8 cellular contexts compared by ENCODE assay signal in the genomic region with DNA sequence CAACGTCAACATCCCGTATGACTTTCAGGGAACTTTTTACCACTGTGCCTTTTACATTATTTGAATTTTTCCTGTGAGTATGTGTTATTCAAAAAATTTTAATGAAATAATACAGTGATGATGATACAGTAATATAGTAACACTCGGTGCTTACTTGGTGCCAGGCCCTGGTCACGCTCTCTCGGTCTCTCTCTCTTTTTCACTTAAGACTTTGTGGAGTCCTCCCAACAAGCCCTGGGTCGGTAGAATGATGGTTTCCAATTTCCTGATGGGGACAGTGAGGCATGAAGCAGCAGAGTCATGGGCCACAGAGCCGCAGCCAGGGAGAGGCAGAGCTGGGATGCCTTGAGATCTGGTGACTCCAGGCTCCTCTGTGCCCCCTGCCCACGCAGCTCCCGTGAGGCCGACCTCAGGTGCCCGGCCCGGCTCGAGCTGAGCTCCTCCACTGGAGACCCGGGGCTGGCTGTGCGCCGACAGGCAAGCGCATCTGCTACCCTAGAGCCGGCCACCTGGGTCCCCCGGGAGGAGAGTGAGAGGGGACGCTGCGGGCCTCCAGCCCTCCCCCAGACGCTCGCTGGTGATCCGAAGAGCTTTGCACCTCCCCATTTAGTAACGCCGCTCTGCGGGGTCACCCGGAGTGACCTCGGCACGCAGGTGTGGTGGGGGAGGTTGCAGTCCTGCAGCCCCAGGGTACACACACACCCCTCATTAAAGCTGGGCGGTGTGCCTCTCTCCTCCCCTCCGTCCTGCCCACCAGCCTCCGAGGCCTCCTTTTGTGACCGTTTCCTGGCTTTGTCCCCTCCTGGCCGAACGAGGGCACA. TPM values are rescaled to one million over a fixed set of nuclear protein-coding genes. Genes with fewer than 3 reads are reported as not detected.
DNase-seq lines count a peak whose midpoint lies in the region; ATAC-seq, FAIRE-seq and TF ChIP-seq lines count a peak whose summit lies in the region.

No MANE protein-coding gene starts in this region.

- peaks cover 41% of the 10 kb centered on the region for H3K4me1 ChIP-seq in mesenchymal stem cell (ENCODE audit: control insufficient read depth, insufficient read depth, low read depth, low read length)

- no peaks in the 10 kb centered on the region for H3K36me3 ChIP-seq in mesenchymal stem cell (ENCODE audit: control insufficient read depth in 1 of 2, insufficient read depth in 2 of 2, low read depth in 1 of 2, low read length in 2 of 2)

- H2BK12ac ChIP-seq in mesenchymal stem cell (ENCODE audit: low read length in 2 of 2) = peak overlapping the region in 1 of 2 experiments; percentile 3

- TF ChIP-seq EP300 in Ishikawa (IDR thresholded peaks at IDR 0.05; ENCODE audit: borderline replicate concordance) = no peak

- in situ Hi-C loops in KBM-7 (cut with MboI; ENCODE audit: low pct_unique_long_range_greater_than_20kb, low sequenced_read_pairs) = no loop called here

- H4K91ac ChIP-seq in mesenchymal stem cell (ENCODE audit: low read length) = peak overlapping the region; percentile 78

- no peak overlapping the region for H3K4ac ChIP-seq in mesenchymal stem cell (ENCODE audit: low read depth in 1 of 2, low read length in 2 of 2)

- peak overlapping the region; percentile 84 for H2AK5ac ChIP-seq in mesenchymal stem cell (ENCODE audit: low read length, severe bottlenecking)

- H3K4me2 ChIP-seq in mesenchymal stem cell (ENCODE audit: low read length, poor library complexity, severe bottlenecking) = peak overlapping the region; percentile 45

- H3K14ac ChIP-seq in mesenchymal stem cell (ENCODE audit: low read length in 2 of 2) = peak overlapping the region in 1 of 2 experiments; percentile 44

- TF ChIP-seq CTCF in AG10803 (conservative IDR thresholded peaks at IDR 0.05; ENCODE audit: low read length) = no peak

- peak overlapping the region; percentile 96 for H4K8ac ChIP-seq in mesenchymal stem cell (ENCODE audit: low read length)

- H3K9ac ChIP-seq in mesenchymal stem cell (ENCODE audit: low read length) = peak overlapping the region; percentile 83

- H3K79me1 ChIP-seq in mesenchymal stem cell (replicated peaks; ENCODE audit: low read length, poor library complexity, severe bottlenecking) = no peaks in the 10 kb centered on the region

- H3K27ac ChIP-seq in mesenchymal stem cell (ENCODE audit: low read length, poor library complexity, severe bottlenecking) = peak overlapping the region; percentile 98

- H2BK15ac ChIP-seq in mesenchymal stem cell (ENCODE audit: low read depth, poor library complexity, severe bottlenecking) = peak overlapping the region; percentile 91

- H3K23ac ChIP-seq in mesenchymal stem cell (ENCODE audit: low read length in 2 of 2) = peak overlapping the region; percentile 35 to 83

- H2BK120ac ChIP-seq in mesenchymal stem cell (ENCODE audit: low read depth, low read length) = no peak overlapping the region

- H3K27me3 ChIP-seq in mesenchymal stem cell (ENCODE audit: control insufficient read depth in 1 of 2, insufficient read depth in 1 of 2, low read length in 2 of 2) = peaks cover 0 to 7% of the 10 kb centered on the region in 2 experiments

- no peak for FAIRE-seq in GM19239 (lab: Jason Lieb, UNC)

- H2AFZ ChIP-seq in mesenchymal stem cell (ENCODE audit: low read depth, low read length) = peak overlapping the region; percentile 68

- H2BK5ac ChIP-seq in mesenchymal stem cell (ENCODE audit: low read depth, low read length, poor library complexity, severe bottlenecking) = peak overlapping the region; percentile 87

- no peaks in the 10 kb centered on the region for H3K9me3 ChIP-seq in mesenchymal stem cell (ENCODE audit: control insufficient read depth, low read length)

- 21% methylated on average over 27 of the region's 36 CpGs for WGBS in mesenchymal stem cell

- DNase-seq in AG10803 (ENCODE audit: low read depth) (peak; percentile 93), cerebellum (ENCODE audit: low spot score) (peak; percentile 36), mesenchymal stem cell (peak; percentile 58), KBM-7 (no peak), GM19239 (ENCODE audit: insufficient read length, low spot score) (no peak), SKM-1 treated with dmso at 0.1 percent for 144 hours (lab: John Stamatoyannopoulos, UW; ENCODE audit: unreplicated experiment) (no peak)

- no peak for ATAC-seq in GM19035 (IDR thresholded peaks at IDR 0.05; ENCODE audit: unreplicated experiment)

- H3K18ac ChIP-seq in mesenchymal stem cell (ENCODE audit: low read depth in 1 of 2, low read length in 2 of 2) = peak overlapping the region; percentile 51 to 77

- H3K4me3 ChIP-seq in AG10803 (ENCODE audit: low read length) (peak overlapping the region; percentile 39), mesenchymal stem cell (ENCODE audit: insufficient read depth in 1 of 2, low read depth in 1 of 2, low read length in 2 of 2) (peak overlapping the region in 1 of 2 experiments; percentile 60)

- no peak for TF ChIP-seq RAD21 in Ishikawa (IDR thresholded peaks at IDR 0.05; ENCODE audit: low read depth)

TF ChIP-seq in Ishikawa, 13 proteins besides CTCF, POLR2A, EP300 and RAD21:
- TF ChIP-seq TAF1 (IDR thresholded peaks at IDR 0.05; ENCODE audit: low read depth) (no peak), ZBTB7A (IDR thresholded peaks at IDR 0.05; ENCODE audit: low read depth) (no peak; the same call in 1 of the 2 replicates), TCF12 (IDR thresholded peaks at IDR 0.05; ENCODE audit: low read depth) (0 out of 2 replicates have a peak, but pooled peaks have one; percentile 10), FOXM1 (IDR thresholded peaks at IDR 0.05; ENCODE audit: borderline replicate concordance, low read depth) (no peak), YY1 (IDR thresholded peaks at IDR 0.05; ENCODE audit: low read depth) (no peak), EGR1 (IDR thresholded peaks at IDR 0.05) (no peak), TEAD4 (IDR thresholded peaks at IDR 0.05) (peak; percentile 51; the same call in 1 of the 2 replicates), CREB1 (IDR thresholded peaks at IDR 0.05; ENCODE audit: low read depth) (no peak), CEBPB (IDR thresholded peaks at IDR 0.05) (no peak), NFIC (IDR thresholded peaks at IDR 0.05) (no peak)
- TF ChIP-seq, protein P1, sequence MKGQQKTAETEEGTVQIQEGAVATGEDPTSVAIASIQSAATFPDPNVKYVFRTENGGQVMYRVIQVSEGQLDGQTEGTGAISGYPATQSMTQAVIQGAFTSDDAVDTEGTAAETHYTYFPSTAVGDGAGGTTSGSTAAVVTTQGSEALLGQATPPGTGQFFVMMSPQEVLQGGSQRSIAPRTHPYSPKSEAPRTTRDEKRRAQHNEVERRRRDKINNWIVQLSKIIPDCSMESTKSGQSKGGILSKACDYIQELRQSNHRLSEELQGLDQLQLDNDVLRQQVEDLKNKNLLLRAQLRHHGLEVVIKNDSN (IDR thresholded peaks at IDR 0.05) = no peak
- TF ChIP-seq, protein P2, sequence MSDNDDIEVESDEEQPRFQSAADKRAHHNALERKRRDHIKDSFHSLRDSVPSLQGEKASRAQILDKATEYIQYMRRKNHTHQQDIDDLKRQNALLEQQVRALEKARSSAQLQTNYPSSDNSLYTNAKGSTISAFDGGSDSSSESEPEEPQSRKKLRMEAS (IDR thresholded peaks at IDR 0.05) = 0 out of 2 replicates have a peak, but pooled peaks have one; percentile 6
- TF ChIP-seq, protein P3, sequence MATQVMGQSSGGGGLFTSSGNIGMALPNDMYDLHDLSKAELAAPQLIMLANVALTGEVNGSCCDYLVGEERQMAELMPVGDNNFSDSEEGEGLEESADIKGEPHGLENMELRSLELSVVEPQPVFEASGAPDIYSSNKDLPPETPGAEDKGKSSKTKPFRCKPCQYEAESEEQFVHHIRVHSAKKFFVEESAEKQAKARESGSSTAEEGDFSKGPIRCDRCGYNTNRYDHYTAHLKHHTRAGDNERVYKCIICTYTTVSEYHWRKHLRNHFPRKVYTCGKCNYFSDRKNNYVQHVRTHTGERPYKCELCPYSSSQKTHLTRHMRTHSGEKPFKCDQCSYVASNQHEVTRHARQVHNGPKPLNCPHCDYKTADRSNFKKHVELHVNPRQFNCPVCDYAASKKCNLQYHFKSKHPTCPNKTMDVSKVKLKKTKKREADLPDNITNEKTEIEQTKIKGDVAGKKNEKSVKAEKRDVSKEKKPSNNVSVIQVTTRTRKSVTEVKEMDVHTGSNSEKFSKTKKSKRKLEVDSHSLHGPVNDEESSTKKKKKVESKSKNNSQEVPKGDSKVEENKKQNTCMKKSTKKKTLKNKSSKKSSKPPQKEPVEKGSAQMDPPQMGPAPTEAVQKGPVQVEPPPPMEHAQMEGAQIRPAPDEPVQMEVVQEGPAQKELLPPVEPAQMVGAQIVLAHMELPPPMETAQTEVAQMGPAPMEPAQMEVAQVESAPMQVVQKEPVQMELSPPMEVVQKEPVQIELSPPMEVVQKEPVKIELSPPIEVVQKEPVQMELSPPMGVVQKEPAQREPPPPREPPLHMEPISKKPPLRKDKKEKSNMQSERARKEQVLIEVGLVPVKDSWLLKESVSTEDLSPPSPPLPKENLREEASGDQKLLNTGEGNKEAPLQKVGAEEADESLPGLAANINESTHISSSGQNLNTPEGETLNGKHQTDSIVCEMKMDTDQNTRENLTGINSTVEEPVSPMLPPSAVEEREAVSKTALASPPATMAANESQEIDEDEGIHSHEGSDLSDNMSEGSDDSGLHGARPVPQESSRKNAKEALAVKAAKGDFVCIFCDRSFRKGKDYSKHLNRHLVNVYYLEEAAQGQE (IDR thresholded peaks at IDR 0.05; ENCODE audit: low read depth) = no peak

RNA-seq across cellular contexts. Expression of a gene that starts 4.4 kb away (rescaled TPM):
- not detected for total RNA-seq in cerebellum
- not detected for polyA plus RNA-seq in mesenchymal stem cell (2013, experiment 1 of 2)
- polyA plus RNA-seq in mesenchymal stem cell (2013, experiment 2 of 2) = not detected

RNA-seq across cellular contexts. Expression of a gene that starts 12.8 kb away (rescaled TPM):
- not detected for total RNA-seq in cerebellum
- polyA plus RNA-seq in mesenchymal stem cell (2013, experiment 1 of 2) = not detected
- not detected for polyA plus RNA-seq in mesenchymal stem cell (2013, experiment 2 of 2)

RNA-seq across cellular contexts. Expression of a gene that starts 30.9 kb away (rescaled TPM):
- 3.9 TPM for total RNA-seq in cerebellum
- 25.8 TPM for polyA plus RNA-seq in mesenchymal stem cell (2013, experiment 1 of 2)
- 25.7 TPM for polyA plus RNA-seq in mesenchymal stem cell (2013, experiment 2 of 2)

RNA-seq across cellular contexts. Expression of a gene that starts 49.6 kb away (rescaled TPM):
- total RNA-seq in cerebellum = 2.2 TPM
- 8.5 TPM for polyA plus RNA-seq in mesenchymal stem cell (2013, experiment 1 of 2)
- polyA plus RNA-seq in mesenchymal stem cell (2013, experiment 2 of 2) = 8.9 TPM

RNA-seq across cellular contexts. Expression of a gene that starts 50.4 kb away (rescaled TPM):
- total RNA-seq in cerebellum = 3.6 TPM
- polyA plus RNA-seq in mesenchymal stem cell (2013, experiment 1 of 2) = 8.4 TPM
- polyA plus RNA-seq in mesenchymal stem cell (2013, experiment 2 of 2) = 9.2 TPM

Comparison
In these comparisons a context has a peak if more than half of its experiments do, and no peak if none do; other contexts are left out.
1. DNase-seq: peak in AG10803 (single experiment), cerebellum (single experiment) and mesenchymal stem cell (single experiment); none in KBM-7 (single experiment), GM19239 (single experiment) and SKM-1 treated with dmso at 0.1 percent for 144 hours (single experiment).